In genomic region chr9:84296146-84296843, GRCh38 we compare ENCODE assay signal across 8 cellular contexts. TPM values are rescaled to one million over a fixed set of nuclear protein-coding genes. Genes with fewer than 3 reads are reported as not detected.
DNase-seq lines count a peak whose midpoint lies in the region; ATAC-seq and TF ChIP-seq lines count a peak whose summit lies in the region.

No MANE protein-coding gene starts in this region.

- H3K27me3 ChIP-seq in colonic mucosa (no peaks in the 10 kb centered on the region), A673 (replicated peaks; ENCODE audit: insufficient read depth, low read depth, low read length, poor library complexity) (no peaks in the 10 kb centered on the region)

- intact Hi-C loops in colonic mucosa (cut with DNase I) (no loop called here), A673 (cut with micrococcal nuclease; ENCODE audit: unreplicated experiment) (no loop called here)

- H3K4me1 ChIP-seq in colonic mucosa (no peaks in the 10 kb centered on the region), A673 (ENCODE audit: insufficient read depth, low read length, poor library complexity, severe bottlenecking) (no peaks in the 10 kb centered on the region)

- CTCF ChIA-PET in A673 (lab: Charles Lee): no interaction called here

- DNase-seq in GM13976 (ENCODE audit: low spot score) (peak; percentile 51), colonic mucosa (no peak), A673 (ENCODE audit: low spot score) (no peak), T-helper 9 cell (no peak), NCI-H1436 (lab: John Stamatoyannopoulos, UW) (no peak)
- DNase-seq in stimulated activated CD8-positive, alpha-beta memory T cell treated with anti-CD3 and anti-CD28 coated beads, Interleukin-12 subunit alpha, Interleukin-12 subunit beta, amount 100 ng/mL, for 24 hours (ENCODE audit: extremely low read depth): peak; percentile 16

- H3K36me3 ChIP-seq in colonic mucosa (no peaks in the 10 kb centered on the region), A673 (ENCODE audit: insufficient read depth, low read length, poor library complexity, severe bottlenecking) (no peaks in the 10 kb centered on the region)

- no peaks in the 10 kb centered on the region for H3K9me3 ChIP-seq in colonic mucosa
- no peaks in the 10 kb centered on the region for H3K9me3 ChIP-seq in A673 (ENCODE audit: low read depth, low read length, poor library complexity, severe bottlenecking)

- POLR2A ChIA-PET in A673 (lab: Charles Lee; ENCODE audit: low non-redundant PET): no interaction called here

- TF ChIP-seq CTCF in GM13976 (IDR thresholded peaks at IDR 0.05; ENCODE audit: borderline replicate concordance, control extremely low read depth, extremely low read depth, insufficient read depth, missing control alignments) (no peak), colonic mucosa (IDR thresholded peaks at IDR 0.05) (no peak), A673 (conservative IDR thresholded peaks at IDR 0.05; ENCODE audit: low read depth, low read length) (no peak)

- BruUV-seq in A673 (replicated peaks; lab: Mats Ljungman, UMichigan): no TSS peak

- peak overlapping the region; percentile 17 for H3K27ac ChIP-seq in colonic mucosa
- H3K27ac ChIP-seq in A673 (ENCODE audit: low read depth, low read length, poor library complexity, severe bottlenecking): no peak overlapping the region

- no peak overlapping the region for H3K9ac ChIP-seq in colonic mucosa (ENCODE audit: low read depth in 2 of 2, low read length in 2 of 2)

- in situ Hi-C loops in GM13976 (cut with MboI; ENCODE audit: low sequenced_read_pairs, unreplicated experiment): no loop called here

- ATAC-seq in HG02642 (IDR thresholded peaks at IDR 0.05; ENCODE audit: poor library complexity, unreplicated experiment) (peak; percentile 67), SK-N-SH treated with all-trans-retinoic acid at 6 μM for 48 hours (peak; percentile 70)

- H3K4me3 ChIP-seq in colonic mucosa (no peak overlapping the region), A673 (ENCODE audit: low read depth, low read length, poor library complexity, severe bottlenecking) (no peak overlapping the region)

TF ChIP-seq in SK-N-SH treated with all-trans-retinoic acid at 6 μM for 48 hours, 23 proteins besides CTCF, POLR2A, EP300 and RAD21:
- TF ChIP-seq ZC3H10 (CRISPR knock-in tag; IDR thresholded peaks at IDR 0.05) (no peak), SNAI2 (CRISPR knock-in tag; IDR thresholded peaks at IDR 0.05) (no peak), ZFP3 (CRISPR knock-in tag; IDR thresholded peaks at IDR 0.05) (no peak), ISL1 (CRISPR knock-in tag; IDR thresholded peaks at IDR 0.05) (no peak), CSDC2 (CRISPR knock-in tag; IDR thresholded peaks at IDR 0.05) (no peak), GLIS3 (CRISPR knock-in tag; IDR thresholded peaks at IDR 0.05) (no peak), ZNF565 (CRISPR knock-in tag; conservative IDR thresholded peaks at IDR 0.05; ENCODE audit: low read depth) (no peak), PATZ1 (CRISPR knock-in tag; IDR thresholded peaks at IDR 0.05; ENCODE audit: borderline replicate concordance) (no peak)

RNA-seq across cellular contexts. Expression of gene SLC28A3, which starts 44.3 kb away (rescaled TPM):
- total RNA-seq in colonic mucosa (1 to 10 TPM; 2.9 to 4.7 TPM), A673 (2021) (not detected in 2 replicates)

Comparison
In these comparisons a context has a peak if more than half of its experiments do, and no peak if none do; other contexts are left out.
1. DNase-seq: peak in GM13976 (single experiment) and stimulated activated CD8-positive, alpha-beta memory T cell treated with anti-CD3 and anti-CD28 coated beads, Interleukin-12 subunit alpha, Interleukin-12 subunit beta, amount 100 ng/mL, for 24 hours (single experiment); none in colonic mucosa (single experiment), A673 (single experiment), T-helper 9 cell (single experiment) and NCI-H1436 (single experiment).